Comparison of ENCODE assay signal across 1 cellular context in genomic region chr2:95344208-95344570, GRCh38.
TF ChIP-seq lines count a peak whose summit lies in the region.

No MANE protein-coding gene starts in this region.

TF ChIP-seq in HepG2, 621 proteins besides CTCF, POLR2A, EP300 and RAD21:
- TF ChIP-seq, protein P1, sequence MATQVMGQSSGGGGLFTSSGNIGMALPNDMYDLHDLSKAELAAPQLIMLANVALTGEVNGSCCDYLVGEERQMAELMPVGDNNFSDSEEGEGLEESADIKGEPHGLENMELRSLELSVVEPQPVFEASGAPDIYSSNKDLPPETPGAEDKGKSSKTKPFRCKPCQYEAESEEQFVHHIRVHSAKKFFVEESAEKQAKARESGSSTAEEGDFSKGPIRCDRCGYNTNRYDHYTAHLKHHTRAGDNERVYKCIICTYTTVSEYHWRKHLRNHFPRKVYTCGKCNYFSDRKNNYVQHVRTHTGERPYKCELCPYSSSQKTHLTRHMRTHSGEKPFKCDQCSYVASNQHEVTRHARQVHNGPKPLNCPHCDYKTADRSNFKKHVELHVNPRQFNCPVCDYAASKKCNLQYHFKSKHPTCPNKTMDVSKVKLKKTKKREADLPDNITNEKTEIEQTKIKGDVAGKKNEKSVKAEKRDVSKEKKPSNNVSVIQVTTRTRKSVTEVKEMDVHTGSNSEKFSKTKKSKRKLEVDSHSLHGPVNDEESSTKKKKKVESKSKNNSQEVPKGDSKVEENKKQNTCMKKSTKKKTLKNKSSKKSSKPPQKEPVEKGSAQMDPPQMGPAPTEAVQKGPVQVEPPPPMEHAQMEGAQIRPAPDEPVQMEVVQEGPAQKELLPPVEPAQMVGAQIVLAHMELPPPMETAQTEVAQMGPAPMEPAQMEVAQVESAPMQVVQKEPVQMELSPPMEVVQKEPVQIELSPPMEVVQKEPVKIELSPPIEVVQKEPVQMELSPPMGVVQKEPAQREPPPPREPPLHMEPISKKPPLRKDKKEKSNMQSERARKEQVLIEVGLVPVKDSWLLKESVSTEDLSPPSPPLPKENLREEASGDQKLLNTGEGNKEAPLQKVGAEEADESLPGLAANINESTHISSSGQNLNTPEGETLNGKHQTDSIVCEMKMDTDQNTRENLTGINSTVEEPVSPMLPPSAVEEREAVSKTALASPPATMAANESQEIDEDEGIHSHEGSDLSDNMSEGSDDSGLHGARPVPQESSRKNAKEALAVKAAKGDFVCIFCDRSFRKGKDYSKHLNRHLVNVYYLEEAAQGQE (IDR thresholded peaks at IDR 0.05; ENCODE audit: borderline replicate concordance in 1 of 2, low read depth in 1 of 2, low read length in 2 of 2) = no peak
- TF ChIP-seq CREBL2 (CRISPR knock-in tag; IDR thresholded peaks at IDR 0.05; ENCODE audit: borderline replicate concordance) (no peak), ARHGAP35 (CRISPR knock-in tag; IDR thresholded peaks at IDR 0.05; ENCODE audit: borderline replicate concordance) (no peak), ZNF12 (CRISPR knock-in tag; IDR thresholded peaks at IDR 0.05) (no peak), POGK (CRISPR knock-in tag; conservative IDR thresholded peaks at IDR 0.05) (no peak), TSC22D2 (CRISPR knock-in tag; IDR thresholded peaks at IDR 0.05; ENCODE audit: borderline replicate concordance) (no peak), SNAPC5 (CRISPR knock-in tag; IDR thresholded peaks at IDR 0.05; ENCODE audit: borderline replicate concordance) (no peak), SMARCC2 (IDR thresholded peaks at IDR 0.05) (no peak)
- TF ChIP-seq, protein P2, sequence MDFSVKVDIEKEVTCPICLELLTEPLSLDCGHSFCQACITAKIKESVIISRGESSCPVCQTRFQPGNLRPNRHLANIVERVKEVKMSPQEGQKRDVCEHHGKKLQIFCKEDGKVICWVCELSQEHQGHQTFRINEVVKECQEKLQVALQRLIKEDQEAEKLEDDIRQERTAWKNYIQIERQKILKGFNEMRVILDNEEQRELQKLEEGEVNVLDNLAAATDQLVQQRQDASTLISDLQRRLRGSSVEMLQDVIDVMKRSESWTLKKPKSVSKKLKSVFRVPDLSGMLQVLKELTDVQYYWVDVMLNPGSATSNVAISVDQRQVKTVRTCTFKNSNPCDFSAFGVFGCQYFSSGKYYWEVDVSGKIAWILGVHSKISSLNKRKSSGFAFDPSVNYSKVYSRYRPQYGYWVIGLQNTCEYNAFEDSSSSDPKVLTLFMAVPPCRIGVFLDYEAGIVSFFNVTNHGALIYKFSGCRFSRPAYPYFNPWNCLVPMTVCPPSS (IDR thresholded peaks at IDR 0.05) = no peak
